In the genomic region with DNA sequence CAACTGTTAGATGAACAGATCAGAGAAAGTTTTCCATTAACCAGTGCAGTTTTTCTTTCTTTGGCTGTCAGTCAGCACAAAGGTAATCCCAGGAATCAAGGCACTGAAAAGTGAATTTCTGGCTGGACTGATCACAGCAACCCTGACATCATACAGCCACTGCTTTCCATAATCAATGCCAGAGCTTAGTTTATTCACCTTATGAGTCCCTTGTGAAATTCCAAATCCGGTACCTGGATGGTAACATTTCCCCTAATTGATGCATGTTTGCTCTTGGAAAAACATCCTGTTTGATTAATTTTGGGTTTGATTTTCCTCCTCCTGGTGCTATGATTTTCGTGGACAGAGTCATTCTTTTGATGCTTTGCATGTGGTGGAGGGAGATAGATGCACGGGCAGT, we compare ENCODE assay signal across 32 cellular contexts.
"Had no signal": no experiment of that assay in that cellular context is flagged by ENCODE, and none has a peak within 500 bp of the region (broad histone marks: within the 10 kb centered on the region; RNA-seq: fewer than 3 reads in every experiment).

No MANE protein-coding gene starts in this region.

- H2AFZ ChIP-seq: PC-9 had no signal

- ATAC-seq: Panc1, Right ventricle myocardium inferior, SK-N-SH treated with all-trans-retinoic acid at 6 μM for 48 hours, T-cell had no signal

- H3K9me3 ChIP-seq: MG63, SJCRH30 had no signal

- H3K4me1 ChIP-seq: SJCRH30 had no signal

- H3K27me3 ChIP-seq: MG63, SJCRH30 had no signal

- H3K4me3 ChIP-seq: MG63, PC-9, SJCRH30, SK-N-MC had no signal

- FAIRE-seq: RCC 7860 had no signal

- DNase-seq: Kasumi-1, MG63, NCI-H1048, NCI-H1092 treated with DMSO at 0.1 percent for 48 hours, NCI-H1105 treated with DMSO at 0.1 percent for 48 hours, NCI-H1417, NCI-H1436, NCI-H146, NCI-H1694, NCI-H187, NCI-H1930, NCI-H2029 treated with DMSO at 0.1 percent for 48 hours, NCI-H2081 treated with DMSO at 0.1 percent for 48 hours, NCI-H2107, NCI-H2171, NCI-H226, NCI-H446 treated with DMSO at 0.1 percent for 48 hours, NCI-H510A, NCI-H524, NCI-H526, NCI-H774, PC-9, SHP77, SIG-M5, SJCRH30, T-cell had no signal

- H3K36me3 ChIP-seq: MG63, SJCRH30 had no signal

- H3K27ac ChIP-seq: PC-9, RWPE1, SJCRH30, SK-N-MC had no signal

- H3K4me2 ChIP-seq: PC-9 had no signal
